Comparison of ENCODE assay signal across 1 cellular context in the genomic region with DNA sequence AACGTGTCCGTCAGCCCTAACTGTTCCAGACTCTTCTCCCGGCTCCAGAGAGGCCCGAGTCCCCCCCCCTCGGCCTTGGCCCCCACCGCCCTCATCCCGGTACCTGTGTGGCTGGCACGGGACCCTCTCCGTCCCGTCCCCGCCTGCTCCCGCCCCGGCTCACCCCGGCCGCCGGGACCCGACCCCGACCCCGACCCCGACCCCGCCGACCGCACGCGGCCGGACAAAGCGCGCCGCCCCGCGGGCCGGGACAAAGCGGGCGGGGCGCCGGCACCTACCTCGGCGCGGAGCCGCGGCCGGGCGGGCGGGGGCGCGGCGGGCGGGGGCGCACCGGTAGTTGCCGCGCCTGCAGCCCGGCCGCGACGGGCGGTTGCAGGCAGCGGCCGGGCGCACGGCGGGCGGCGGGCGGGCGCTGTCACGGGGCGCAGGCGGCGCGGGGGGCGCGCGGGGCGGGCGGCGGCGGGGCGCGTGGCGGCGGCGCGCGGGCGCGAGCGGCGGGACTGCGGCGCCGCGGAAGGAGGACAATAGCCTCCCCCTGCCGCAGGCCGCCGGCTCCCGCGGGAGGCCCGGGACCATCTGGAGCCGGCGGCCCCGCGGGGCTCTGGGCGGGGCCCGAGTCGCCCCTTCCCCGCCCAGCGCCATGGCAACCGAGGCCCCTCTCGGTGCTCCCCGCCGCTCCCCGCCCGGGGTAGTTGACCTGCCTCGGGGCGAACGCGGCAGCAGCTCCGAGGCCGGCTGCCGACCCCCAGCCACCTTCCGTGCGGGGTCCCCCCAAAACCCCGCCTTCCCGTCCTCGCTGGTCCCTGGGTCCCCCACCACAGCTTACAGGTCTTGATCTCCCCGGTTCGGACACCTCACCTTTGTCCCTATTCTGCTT.
TF ChIP-seq lines count a peak whose summit lies in the region.

No MANE protein-coding gene starts in this region.

TF ChIP-seq in WTC11, 78 proteins besides CTCF, POLR2A, EP300 and RAD21 (continued from another document):
- TF ChIP-seq, protein P1, sequence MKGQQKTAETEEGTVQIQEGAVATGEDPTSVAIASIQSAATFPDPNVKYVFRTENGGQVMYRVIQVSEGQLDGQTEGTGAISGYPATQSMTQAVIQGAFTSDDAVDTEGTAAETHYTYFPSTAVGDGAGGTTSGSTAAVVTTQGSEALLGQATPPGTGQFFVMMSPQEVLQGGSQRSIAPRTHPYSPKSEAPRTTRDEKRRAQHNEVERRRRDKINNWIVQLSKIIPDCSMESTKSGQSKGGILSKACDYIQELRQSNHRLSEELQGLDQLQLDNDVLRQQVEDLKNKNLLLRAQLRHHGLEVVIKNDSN (CRISPR knock-in tag; IDR thresholded peaks at IDR 0.05), result no peak
- TF ChIP-seq ZNF317 (CRISPR knock-in tag; IDR thresholded peaks at IDR 0.05; ENCODE audit: borderline replicate concordance, low read depth) (no peak), PREB (CRISPR knock-in tag; IDR thresholded peaks at IDR 0.05; ENCODE audit: borderline replicate concordance) (no peak)
TF ChIP-seq in WTC11: peak in this region for 2.
